ENCODE assay signal across 19 cellular contexts in genomic region chr7:151187409-151188251, GRCh38. TPM values are rescaled to one million over a fixed set of nuclear protein-coding genes. Genes with fewer than 3 reads are reported as not detected.
DNase-seq lines count a peak whose midpoint lies in the region; ATAC-seq, FAIRE-seq and TF ChIP-seq lines count a peak whose summit lies in the region.
"Had no signal": no experiment of that assay in that cellular context is flagged by ENCODE, and none has a peak within 500 bp of the region (broad histone marks: within the 10 kb centered on the region; RNA-seq: fewer than 3 reads in every experiment).

No MANE protein-coding gene starts in this region.

- peak overlapping the region; percentile 62 for H3K4me2 ChIP-seq in OCI-LY3 (ENCODE audit: low read length)
- H3K4me2 ChIP-seq in HepG2 (ENCODE audit: low read depth, low read length): no peak overlapping the region

- ATAC-seq in HepG2 (peak; percentile 10; the same call in 1 of the 3 replicates), GM18511 (IDR thresholded peaks at IDR 0.05; ENCODE audit: unreplicated experiment) (no peak), HG03097 (IDR thresholded peaks at IDR 0.05; ENCODE audit: low FRiP score, unreplicated experiment) (no peak)

- CTCF ChIA-PET in HepG2 (lab: Yijun Ruan, JAX; ENCODE audit: low intra/inter-chr PET ratio, low total read pairs): no interaction called here

- H3K9me3 Mint-ChIP-seq in immature natural killer cell: no peaks in the 10 kb centered on the region
- H3K9me3 Mint-ChIP-seq: CD4-positive, CD25-positive, alpha-beta regulatory T cell had no signal

- peaks cover 0 to 2% (median 2%) of the 10 kb centered on the region in 3 donors for H3K27me3 Mint-ChIP-seq in immature natural killer cell (ENCODE audit: low read depth in 3 of 3)

- H3K4me1 Mint-ChIP-seq in immature natural killer cell: no peaks in the 10 kb centered on the region
- H3K4me1 Mint-ChIP-seq: CD4-positive, CD25-positive, alpha-beta regulatory T cell had no signal

- H3K27me3 ChIP-seq in OCI-LY3 (ENCODE audit: low read depth, low read length) (peaks cover 79% of the 10 kb centered on the region), cardiac muscle cell (peaks cover 8% of the 10 kb centered on the region), HepG2 (ENCODE audit: control insufficient read depth in 1 of 2, insufficient read depth in 2 of 2, low read length in 2 of 2) (peaks cover 3 to 42% of the 10 kb centered on the region in 2 experiments; a peak in 3 of 5 replicates), skeletal muscle tissue (ENCODE audit: control insufficient read depth in 3 of 3, insufficient read depth in 3 of 3, low read length in 3 of 3) (no peaks in the 10 kb centered on the region)

- H2AFZ ChIP-seq in OCI-LY3 (ENCODE audit: low read depth, low read length) (no peak overlapping the region), HepG2 (ENCODE audit: low read length) (no peak overlapping the region)

- no peaks in the 10 kb centered on the region for H3K9me3 ChIP-seq in OCI-LY3 (ENCODE audit: insufficient read depth, low read length)
- no peaks in the 10 kb centered on the region for H3K9me3 ChIP-seq in cardiac muscle cell (ENCODE audit: low read depth)
- no peaks in the 10 kb centered on the region for H3K9me3 ChIP-seq in HepG2 (ENCODE audit: low read length)
- no peaks in the 10 kb centered on the region for H3K9me3 ChIP-seq in skeletal muscle tissue (ENCODE audit: control insufficient read depth in 3 of 3, low read length in 3 of 3)
- H3K9me3 ChIP-seq: Caco-2 had no signal

- H3K4me1 ChIP-seq in OCI-LY3 (ENCODE audit: low read length) (peaks cover 32% of the 10 kb centered on the region), cardiac muscle cell (ENCODE audit: low read depth) (peaks cover 12% of the 10 kb centered on the region), HepG2 (ENCODE audit: insufficient read depth, low read length) (no peaks in the 10 kb centered on the region), skeletal muscle tissue (ENCODE audit: control insufficient read depth in 3 of 3, insufficient read depth in 3 of 3, low read length in 3 of 3) (peaks cover 26 to 66% (median 38%) of the 10 kb centered on the region in 3 donors)
- H3K4me1 ChIP-seq: Caco-2 had no signal

- TF ChIP-seq RAD21 in HepG2 (CRISPR knock-in tag; IDR thresholded peaks at IDR 0.05): no peak

- FAIRE-seq in HepG2 (lab: Jason Lieb, UNC): no peak
- FAIRE-seq: GM19239 had no signal

- no peak for TF ChIP-seq EP300 in HepG2 (IDR thresholded peaks at IDR 0.05; ENCODE audit: low read depth in 2 of 2, low read length in 2 of 2)
- TF ChIP-seq EP300 in HepG2 (CRISPR knock-in tag; IDR thresholded peaks at IDR 0.05; ENCODE audit: borderline replicate concordance): no peak

- peaks cover 63% of the 10 kb centered on the region for H4K20me1 ChIP-seq in OCI-LY3 (ENCODE audit: insufficient read depth, low read length)
- H4K20me1 ChIP-seq in HepG2 (ENCODE audit: insufficient read depth, low read length): no peaks in the 10 kb centered on the region

- in situ Hi-C loops in HepG2 (cut with HindIII; ENCODE audit: extremely low pct_ligation_motif_present, low pct_unique_long_range_greater_than_20kb): no loop called here

- no peak overlapping the region for H3K4me3 Mint-ChIP-seq in immature natural killer cell
- H3K4me3 Mint-ChIP-seq: CD4-positive, CD25-positive, alpha-beta regulatory T cell had no signal

- peak overlapping the region; percentile 31; the same call in 1 of the 2 replicates for H3K4me3 ChIP-seq in OCI-LY3 (ENCODE audit: low read length)
- H3K4me3 ChIP-seq in cardiac muscle cell: no peak overlapping the region
- no peak overlapping the region for H3K4me3 ChIP-seq in HepG2 (replicated peaks in 1 of 3; ENCODE audit: insufficient read depth in 1 of 3, low read depth in 2 of 3, low read length in 3 of 3)
- peak overlapping the region; percentile 69 to 87 (median 75) for H3K4me3 ChIP-seq in skeletal muscle tissue (ENCODE audit: low read length in 3 of 3)
- H3K4me3 ChIP-seq: SK-N-MC had no signal

- intact Hi-C loops in HepG2 (cut with micrococcal nuclease; ENCODE audit: unreplicated experiment): no loop called here

- H3K79me2 ChIP-seq in OCI-LY3 (ENCODE audit: low read length) (no peaks in the 10 kb centered on the region), HepG2 (ENCODE audit: insufficient read depth, low read length) (no peaks in the 10 kb centered on the region)

- no peak for DNase-seq in cardiac muscle cell (ENCODE audit: low read depth in 1 of 2, low spot score in 1 of 2)
- no peak for DNase-seq in HepG2 (ENCODE audit: low spot score)
- DNase-seq in NCI-H510A (lab: John Stamatoyannopoulos, UW): no peak
- no peak for DNase-seq in immature natural killer cell
- DNase-seq: Caco-2; CD4-positive, CD25-positive, alpha-beta regulatory T cell; DMS153; H7; NCI-H1436; NCI-H2029 treated with DMSO at 0.1 percent for 48 hours; NCI-H774 had no signal

- H3K27ac Mint-ChIP-seq in immature natural killer cell: no peak overlapping the region
- H3K27ac Mint-ChIP-seq: CD4-positive, CD25-positive, alpha-beta regulatory T cell had no signal

- BruUV-seq in HepG2 (replicated peaks; lab: Mats Ljungman, UMichigan): no TSS peak

- no peak overlapping the region for H3K27ac ChIP-seq in OCI-LY3 (ENCODE audit: low read length)
- H3K27ac ChIP-seq in cardiac muscle cell: peak overlapping the region; percentile 32
- H3K27ac ChIP-seq in HepG2 (ENCODE audit: extremely low read length, insufficient read depth, low read length): no peak overlapping the region
- H3K27ac ChIP-seq in skeletal muscle tissue (ENCODE audit: low read depth, low read length): peak overlapping the region; percentile 97
- H3K27ac ChIP-seq: SK-N-MC had no signal

- WGBS in HepG2 (ENCODE audit: low lambda C conversion rate): 38% methylated on average over 15 of the region's 22 CpGs

- TF ChIP-seq POLR2A in HepG2 (IDR thresholded peaks at IDR 0.05; ENCODE audit: insufficient read depth in 1 of 2, low read depth in 2 of 2, low read length in 2 of 2): no peak

- H3K9ac ChIP-seq in OCI-LY3 (ENCODE audit: low read length) (no peak overlapping the region), HepG2 (ENCODE audit: insufficient read depth, low read depth, low read length) (no peak overlapping the region), skeletal muscle tissue (ENCODE audit: low read depth in 1 of 3, low read length in 3 of 3) (peak overlapping the region; percentile 81 to 99 (median 86))

- no peak for TF ChIP-seq CTCF in OCI-LY3 (IDR thresholded peaks at IDR 0.05; ENCODE audit: low read depth, low read length)
- TF ChIP-seq CTCF in cardiac muscle cell (IDR thresholded peaks at IDR 0.05; ENCODE audit: low read depth, low read length): no peak
- TF ChIP-seq CTCF in HepG2 (CRISPR knock-in tag; IDR thresholded peaks at IDR 0.05): no peak

- no peaks in the 10 kb centered on the region for H3K36me3 Mint-ChIP-seq in immature natural killer cell
- H3K36me3 Mint-ChIP-seq: CD4-positive, CD25-positive, alpha-beta regulatory T cell had no signal

- POLR2A ChIA-PET in HepG2 (lab: Yijun Ruan, JAX): no interaction called here

- H3K36me3 ChIP-seq in OCI-LY3 (replicated peaks; ENCODE audit: low read depth, low read length) (no peaks in the 10 kb centered on the region), cardiac muscle cell (no peaks in the 10 kb centered on the region), HepG2 (replicated peaks in 1 of 2; ENCODE audit: control insufficient read depth in 1 of 2, insufficient read depth in 2 of 2, low read length in 2 of 2) (no peaks in the 10 kb centered on the region), skeletal muscle tissue (ENCODE audit: control insufficient read depth in 3 of 3, insufficient read depth in 3 of 3, low read length in 3 of 3) (peaks cover 0 to 5% (median 4%) of the 10 kb centered on the region in 3 donors)

RNA-seq across cellular contexts. Expression of gene ASB10, which starts 0.6 kb away (rescaled TPM):
- total RNA-seq in cardiac muscle cell (1.0 and 1.4 TPM in 2 replicates), HepG2 (2016; rRNA removed; fragmentation: Illumina TruSeq; extraction: Trizol) (not detected in 2 replicates), skeletal muscle tissue (3.7 TPM)
- polyA plus RNA-seq in cardiac muscle cell (0.57 TPM in 1 of 2 replicates, not detected in the other), HepG2 (2011; rRNA removed) (not detected in 2 replicates), immature natural killer cell (not detected)
- not detected in 2 replicates for total RNA-seq in HepG2 (2016; cell fraction: cytosol; rRNA removed; fragmentation: Illumina TruSeq; extraction: Trizol; ENCODE audit: low read depth)
- not detected in 2 replicates for total RNA-seq in HepG2 (2016; cell fraction: insoluble cytoplasmic fraction; rRNA removed; fragmentation: Illumina TruSeq; extraction: Trizol)
- not detected in 2 replicates for total RNA-seq in HepG2 (2016; cell fraction: membrane; rRNA removed; fragmentation: Illumina TruSeq; extraction: Trizol)
- total RNA-seq in HepG2 (2016; cell fraction: nucleus; rRNA removed; fragmentation: Illumina TruSeq; extraction: Trizol): not detected in 2 replicates
- polyA plus RNA-seq in HepG2 (2011; cell fraction: cytosol; rRNA removed): not detected in 2 replicates
- polyA plus RNA-seq in HepG2 (2011; cell fraction: nucleus; rRNA removed): not detected in 2 replicates
- polyA plus RNA-seq in HepG2 (2012): not detected in 2 replicates
- polyA plus RNA-seq in HepG2 (2016; cell fraction: cytosol; fragmentation: Illumina TruSeq; extraction: Trizol; ENCODE audit: low read depth): not detected in 2 replicates
- not detected in 2 replicates for polyA plus RNA-seq in HepG2 (2016; cell fraction: insoluble cytoplasmic fraction; fragmentation: Illumina TruSeq; extraction: Trizol; ENCODE audit: low read depth)
- not detected in 2 replicates for polyA plus RNA-seq in HepG2 (2016; cell fraction: membrane; fragmentation: Illumina TruSeq; extraction: Trizol; ENCODE audit: low read depth)
- not detected in 2 replicates for polyA plus RNA-seq in HepG2 (2016; cell fraction: nucleus; fragmentation: Illumina TruSeq; extraction: Trizol; ENCODE audit: insufficient read depth, low read depth)
- not detected in 2 replicates for polyA minus RNA-seq in HepG2 (2011; rRNA and poly(A)+ RNA removed; ENCODE audit: low replicate concordance)
- not detected in 2 replicates for polyA minus RNA-seq in HepG2 (2011; cell fraction: cytosol; rRNA and poly(A)+ RNA removed)
- not detected in 2 replicates for polyA minus RNA-seq in HepG2 (2011; cell fraction: nucleus; rRNA and poly(A)+ RNA removed)
- total RNA-seq: A673; Caco-2; CD4-positive, CD25-positive, alpha-beta regulatory T cell; H7; NCI-H460 had no signal
- polyA plus RNA-seq: CD4-positive, CD25-positive, alpha-beta regulatory T cell had no signal

RNA-seq across cellular contexts. Expression of gene GBX1, which starts 20.1 kb away (rescaled TPM):
- total RNA-seq in cardiac muscle cell: 0.36 and 1.6 TPM in 2 replicates
- polyA plus RNA-seq in cardiac muscle cell: 1.1 and 1.3 TPM in 2 replicates
- not detected in 2 replicates for total RNA-seq in HepG2 (2016; rRNA removed; fragmentation: Illumina TruSeq; extraction: Trizol)
- not detected in 2 replicates for total RNA-seq in HepG2 (2016; cell fraction: cytosol; rRNA removed; fragmentation: Illumina TruSeq; extraction: Trizol; ENCODE audit: low read depth)
- not detected in 2 replicates for total RNA-seq in HepG2 (2016; cell fraction: insoluble cytoplasmic fraction; rRNA removed; fragmentation: Illumina TruSeq; extraction: Trizol)
- total RNA-seq in HepG2 (2016; cell fraction: membrane; rRNA removed; fragmentation: Illumina TruSeq; extraction: Trizol): not detected in 2 replicates
- not detected in 2 replicates for total RNA-seq in HepG2 (2016; cell fraction: nucleus; rRNA removed; fragmentation: Illumina TruSeq; extraction: Trizol)
- not detected in 2 replicates for polyA plus RNA-seq in HepG2 (2011; rRNA removed)
- not detected in 2 replicates for polyA plus RNA-seq in HepG2 (2011; cell fraction: cytosol; rRNA removed)
- not detected in 2 replicates for polyA plus RNA-seq in HepG2 (2011; cell fraction: nucleus; rRNA removed)
- not detected in 2 replicates for polyA plus RNA-seq in HepG2 (2012)
- polyA plus RNA-seq in HepG2 (2016; cell fraction: cytosol; fragmentation: Illumina TruSeq; extraction: Trizol; ENCODE audit: low read depth): not detected in 2 replicates
- polyA plus RNA-seq in HepG2 (2016; cell fraction: insoluble cytoplasmic fraction; fragmentation: Illumina TruSeq; extraction: Trizol; ENCODE audit: low read depth): not detected in 2 replicates
- polyA plus RNA-seq in HepG2 (2016; cell fraction: membrane; fragmentation: Illumina TruSeq; extraction: Trizol; ENCODE audit: low read depth): not detected in 2 replicates
- polyA plus RNA-seq in HepG2 (2016; cell fraction: nucleus; fragmentation: Illumina TruSeq; extraction: Trizol; ENCODE audit: insufficient read depth, low read depth): not detected in 2 replicates
- polyA minus RNA-seq in HepG2 (2011; rRNA and poly(A)+ RNA removed; ENCODE audit: low replicate concordance): not detected in 2 replicates
- polyA minus RNA-seq in HepG2 (2011; cell fraction: cytosol; rRNA and poly(A)+ RNA removed): not detected in 2 replicates
- not detected in 2 replicates for polyA minus RNA-seq in HepG2 (2011; cell fraction: nucleus; rRNA and poly(A)+ RNA removed)
- total RNA-seq in skeletal muscle tissue: not detected
- polyA plus RNA-seq in immature natural killer cell: not detected
- total RNA-seq: A673; Caco-2; CD4-positive, CD25-positive, alpha-beta regulatory T cell; NCI-H460 had no signal
- polyA plus RNA-seq: CD4-positive, CD25-positive, alpha-beta regulatory T cell had no signal

RNA-seq across cellular contexts. Expression of gene H2BK1, which starts 22.7 kb away (rescaled TPM):
- total RNA-seq in cardiac muscle cell: not detected in 2 replicates
- not detected in 2 replicates for polyA plus RNA-seq in cardiac muscle cell
- total RNA-seq in HepG2 (2016; rRNA removed; fragmentation: Illumina TruSeq; extraction: Trizol): not detected in 2 replicates
- total RNA-seq in HepG2 (2016; cell fraction: cytosol; rRNA removed; fragmentation: Illumina TruSeq; extraction: Trizol; ENCODE audit: low read depth): not detected in 2 replicates
- total RNA-seq in HepG2 (2016; cell fraction: insoluble cytoplasmic fraction; rRNA removed; fragmentation: Illumina TruSeq; extraction: Trizol): not detected in 2 replicates
- not detected in 2 replicates for total RNA-seq in HepG2 (2016; cell fraction: membrane; rRNA removed; fragmentation: Illumina TruSeq; extraction: Trizol)
- total RNA-seq in HepG2 (2016; cell fraction: nucleus; rRNA removed; fragmentation: Illumina TruSeq; extraction: Trizol): not detected in 2 replicates
- polyA plus RNA-seq in HepG2 (2011; rRNA removed): not detected in 2 replicates
- not detected in 2 replicates for polyA plus RNA-seq in HepG2 (2011; cell fraction: cytosol; rRNA removed)
- not detected in 2 replicates for polyA plus RNA-seq in HepG2 (2011; cell fraction: nucleus; rRNA removed)
- polyA plus RNA-seq in HepG2 (2012): not detected in 2 replicates
- polyA plus RNA-seq in HepG2 (2016; cell fraction: cytosol; fragmentation: Illumina TruSeq; extraction: Trizol; ENCODE audit: low read depth): not detected in 2 replicates
- not detected in 2 replicates for polyA plus RNA-seq in HepG2 (2016; cell fraction: insoluble cytoplasmic fraction; fragmentation: Illumina TruSeq; extraction: Trizol; ENCODE audit: low read depth)
- polyA plus RNA-seq in HepG2 (2016; cell fraction: membrane; fragmentation: Illumina TruSeq; extraction: Trizol; ENCODE audit: low read depth): not detected in 2 replicates
- not detected in 2 replicates for polyA plus RNA-seq in HepG2 (2016; cell fraction: nucleus; fragmentation: Illumina TruSeq; extraction: Trizol; ENCODE audit: insufficient read depth, low read depth)
- polyA minus RNA-seq in HepG2 (2011; rRNA and poly(A)+ RNA removed; ENCODE audit: low replicate concordance): not detected in 2 replicates
- not detected in 2 replicates for polyA minus RNA-seq in HepG2 (2011; cell fraction: cytosol; rRNA and poly(A)+ RNA removed)
- 1.4 and 1.7 TPM in 2 replicates for polyA minus RNA-seq in HepG2 (2011; cell fraction: nucleus; rRNA and poly(A)+ RNA removed)
- not detected for total RNA-seq in skeletal muscle tissue
- not detected for polyA plus RNA-seq in immature natural killer cell
- total RNA-seq: A673, Caco-2, H7, NCI-H460 had no signal
- polyA plus RNA-seq: CD4-positive, CD25-positive, alpha-beta regulatory T cell had no signal

RNA-seq across cellular contexts. Expression of gene ABCF2, which starts 39.4 kb away (rescaled TPM):
- total RNA-seq in cardiac muscle cell (34.3 and 38.1 TPM in 2 replicates), HepG2 (2016; rRNA removed; fragmentation: Illumina TruSeq; extraction: Trizol) (42.5 and 43.0 TPM in 2 replicates), skeletal muscle tissue (20.9 TPM)
- polyA plus RNA-seq in cardiac muscle cell (32.7 and 32.9 TPM in 2 replicates), HepG2 (2011; rRNA removed) (16.3 and 18.5 TPM in 2 replicates), immature natural killer cell (10 to 100 TPM; 24.2 to 35.4 (median 31.7) TPM)
- 7.5 and 8.4 TPM in 2 replicates for total RNA-seq in HepG2 (2016; cell fraction: cytosol; rRNA removed; fragmentation: Illumina TruSeq; extraction: Trizol; ENCODE audit: low read depth)
- total RNA-seq in HepG2 (2016; cell fraction: insoluble cytoplasmic fraction; rRNA removed; fragmentation: Illumina TruSeq; extraction: Trizol): 41.2 and 42.3 TPM in 2 replicates
- 21.7 and 24.5 TPM in 2 replicates for total RNA-seq in HepG2 (2016; cell fraction: membrane; rRNA removed; fragmentation: Illumina TruSeq; extraction: Trizol)
- 22.4 and 24.6 TPM in 2 replicates for total RNA-seq in HepG2 (2016; cell fraction: nucleus; rRNA removed; fragmentation: Illumina TruSeq; extraction: Trizol)
- 19.7 and 19.8 TPM in 2 replicates for polyA plus RNA-seq in HepG2 (2011; cell fraction: cytosol; rRNA removed)
- polyA plus RNA-seq in HepG2 (2011; cell fraction: nucleus; rRNA removed): 20.0 and 25.1 TPM in 2 replicates
- polyA plus RNA-seq in HepG2 (2012): 12.8 and 19.4 TPM in 2 replicates
- polyA plus RNA-seq in HepG2 (2016; cell fraction: cytosol; fragmentation: Illumina TruSeq; extraction: Trizol; ENCODE audit: low read depth): 5.7 and 6.2 TPM in 2 replicates
- polyA plus RNA-seq in HepG2 (2016; cell fraction: insoluble cytoplasmic fraction; fragmentation: Illumina TruSeq; extraction: Trizol; ENCODE audit: low read depth): 26.4 and 36.5 TPM in 2 replicates
- 12.8 and 14.1 TPM in 2 replicates for polyA plus RNA-seq in HepG2 (2016; cell fraction: membrane; fragmentation: Illumina TruSeq; extraction: Trizol; ENCODE audit: low read depth)
- 33.8 and 36.4 TPM in 2 replicates for polyA plus RNA-seq in HepG2 (2016; cell fraction: nucleus; fragmentation: Illumina TruSeq; extraction: Trizol; ENCODE audit: insufficient read depth, low read depth)
- 23.8 and 78.9 TPM in 2 replicates for polyA minus RNA-seq in HepG2 (2011; rRNA and poly(A)+ RNA removed; ENCODE audit: low replicate concordance)
- polyA minus RNA-seq in HepG2 (2011; cell fraction: cytosol; rRNA and poly(A)+ RNA removed): 9.2 and 9.3 TPM in 2 replicates
- polyA minus RNA-seq in HepG2 (2011; cell fraction: nucleus; rRNA and poly(A)+ RNA removed): 13.9 and 19.9 TPM in 2 replicates

RNA-seq across cellular contexts. Expression of gene CHPF2, which starts 44.7 kb away (rescaled TPM):
- total RNA-seq in cardiac muscle cell (37.0 and 45.5 TPM in 2 replicates), HepG2 (2016; rRNA removed; fragmentation: Illumina TruSeq; extraction: Trizol) (10.2 and 21.5 TPM in 2 replicates), skeletal muscle tissue (16.2 TPM)
- polyA plus RNA-seq in cardiac muscle cell (26.9 and 31.7 TPM in 2 replicates), HepG2 (2011; rRNA removed) (15.4 and 22.5 TPM in 2 replicates), immature natural killer cell (10 to 100 TPM; 23.0 to 39.2 (median 35.4) TPM)
- 1.7 and 2.5 TPM in 2 replicates for total RNA-seq in HepG2 (2016; cell fraction: cytosol; rRNA removed; fragmentation: Illumina TruSeq; extraction: Trizol; ENCODE audit: low read depth)
- 9.4 and 21.0 TPM in 2 replicates for total RNA-seq in HepG2 (2016; cell fraction: insoluble cytoplasmic fraction; rRNA removed; fragmentation: Illumina TruSeq; extraction: Trizol)
- 5.8 and 7.3 TPM in 2 replicates for total RNA-seq in HepG2 (2016; cell fraction: membrane; rRNA removed; fragmentation: Illumina TruSeq; extraction: Trizol)
- total RNA-seq in HepG2 (2016; cell fraction: nucleus; rRNA removed; fragmentation: Illumina TruSeq; extraction: Trizol): 26.3 and 31.0 TPM in 2 replicates
- 13.1 and 17.3 TPM in 2 replicates for polyA plus RNA-seq in HepG2 (2011; cell fraction: cytosol; rRNA removed)
- polyA plus RNA-seq in HepG2 (2011; cell fraction: nucleus; rRNA removed): 62.4 and 64.6 TPM in 2 replicates
- polyA plus RNA-seq in HepG2 (2012): 12.1 and 17.0 TPM in 2 replicates
- 1.1 and 1.3 TPM in 2 replicates for polyA plus RNA-seq in HepG2 (2016; cell fraction: cytosol; fragmentation: Illumina TruSeq; extraction: Trizol; ENCODE audit: low read depth)
- polyA plus RNA-seq in HepG2 (2016; cell fraction: insoluble cytoplasmic fraction; fragmentation: Illumina TruSeq; extraction: Trizol; ENCODE audit: low read depth): 8.7 and 8.9 TPM in 2 replicates
- 3.0 and 4.1 TPM in 2 replicates for polyA plus RNA-seq in HepG2 (2016; cell fraction: membrane; fragmentation: Illumina TruSeq; extraction: Trizol; ENCODE audit: low read depth)
- 33.0 and 37.5 TPM in 2 replicates for polyA plus RNA-seq in HepG2 (2016; cell fraction: nucleus; fragmentation: Illumina TruSeq; extraction: Trizol; ENCODE audit: insufficient read depth, low read depth)
- polyA minus RNA-seq in HepG2 (2011; rRNA and poly(A)+ RNA removed; ENCODE audit: low replicate concordance): 28.1 and 43.5 TPM in 2 replicates
- 15.1 and 16.0 TPM in 2 replicates for polyA minus RNA-seq in HepG2 (2011; cell fraction: cytosol; rRNA and poly(A)+ RNA removed)
- polyA minus RNA-seq in HepG2 (2011; cell fraction: nucleus; rRNA and poly(A)+ RNA removed): 30.7 and 33.6 TPM in 2 replicates

Comparison
In these comparisons a context has a peak if more than half of its experiments do, and no peak if none do; other contexts are left out.
1. H3K27ac ChIP-seq: peak in cardiac muscle cell (single experiment) and skeletal muscle tissue (single experiment); none in OCI-LY3 (single experiment) and HepG2 (single experiment).
2. H3K4me3 ChIP-seq: peak in OCI-LY3 (single experiment) and skeletal muscle tissue (3 of 3); none in cardiac muscle cell (single experiment) and HepG2 (0 of 3).
3. H3K9ac ChIP-seq: peak in skeletal muscle tissue (3 of 3); none in OCI-LY3 (single experiment) and HepG2 (single experiment).